In genomic region chr11:130069684-130070108, GRCh38 we compare ENCODE assay signal across 8 cellular contexts. TPM values are rescaled to one million over a fixed set of nuclear protein-coding genes. Genes with fewer than 3 reads are reported as not detected.
DNase-seq lines count a peak whose midpoint lies in the region; ATAC-seq and TF ChIP-seq lines count a peak whose summit lies in the region.

TSS of gene APLP2 (plus strand) at chr11:130069894. CDS start at chr11:130069978, 84 bp downstream.

- H3K27me3 ChIP-seq in CD4-positive, alpha-beta T cell (ENCODE audit: control insufficient read depth, insufficient read depth, low read length): no peaks in the 10 kb centered on the region
- H3K27me3 ChIP-seq in liver (ENCODE audit: control insufficient read depth in 4 of 4, insufficient read depth in 4 of 4, low read length in 3 of 4): no peaks in the 10 kb centered on the region

- no peaks in the 10 kb centered on the region for H3K36me3 ChIP-seq in liver (ENCODE audit: control insufficient read depth in 4 of 4, insufficient read depth in 3 of 4, low read depth in 1 of 4, low read length in 3 of 4)

- intact Hi-C loops in CD4-positive, alpha-beta T cell (cut with DNase I, micrococcal nuclease): loop anchor here (1.0 to 10.0 kb wide), 8 partner anchors 61 to 845 kb away; partner anchors contain the start of genes NFRKB (in 1 of the 2), SNX19 (in 1 of the 2) and ZBTB44 (in 1 of the 2)

- H3K27me3 Mint-ChIP-seq in CD4-positive, alpha-beta T cell: peaks cover 4% of the 10 kb centered on the region

- peak; percentile 92 to 97 (median 96) for DNase-seq in CD4-positive, alpha-beta T cell
- DNase-seq in NCI-H82 (lab: John Stamatoyannopoulos, UW) (peak; percentile 98), dermis blood vessel endothelial cell (peak; percentile 99)
- DNase-seq in activated CD4-positive, alpha-beta T cell treated with anti-CD3 and anti-CD28 coated beads, Interleukin-2, amount 50 U/mL, for 48 hours: peak; percentile 97 to 98
- DNase-seq in stimulated activated CD4-positive, alpha-beta T cell treated with anti-CD3 and anti-CD28 coated beads, Interleukin-4, amount 100 ng/mL, for 1 hour: peak; percentile 97

- H3K4me3 ChIP-seq in liver (ENCODE audit: low read depth in 1 of 3, low read length in 3 of 3): peak within 1 kb of the TSS; percentile 76 to 98 (median 76)

- WGBS in liver: under 1% methylated on average over 47 of the region's 47 CpGs

- TF ChIP-seq CTCF in CD4-positive, alpha-beta T cell (IDR thresholded peaks at IDR 0.05): no peak
- no peak for TF ChIP-seq CTCF in liver (IDR thresholded peaks at IDR 0.05; ENCODE audit: low read depth, low read length, missing input control)

- peak within 1 kb of the TSS; percentile 57 to 93 for H3K9ac ChIP-seq in liver (ENCODE audit: low read depth in 1 of 2, low read length in 2 of 2)

- H3K4me3 Mint-ChIP-seq in CD4-positive, alpha-beta T cell: peak within 1 kb of the TSS; percentile 99

- POLR2A ChIA-PET in CD4-positive, alpha-beta T cell (lab: Charles Lee): interaction anchor here (0.8 to 3.6 kb wide), 3 partner anchors 67 to 1046 kb away, joined by 3 to 83 read pairs (median 3); partner anchors contain the start of gene PRDM10

- no peaks in the 10 kb centered on the region for H3K9me3 ChIP-seq in CD4-positive, alpha-beta T cell (ENCODE audit: control insufficient read depth, low read length)
- H3K9me3 ChIP-seq in liver (ENCODE audit: control insufficient read depth in 4 of 4, low read length in 3 of 4): no peaks in the 10 kb centered on the region

- no peaks in the 10 kb centered on the region for H3K9me3 Mint-ChIP-seq in CD4-positive, alpha-beta T cell

- H3K27ac ChIP-seq in CD4-positive, alpha-beta T cell (ENCODE audit: low read depth, low read length): peak within 1 kb of the TSS; percentile 78
- H3K27ac ChIP-seq in liver (ENCODE audit: low read depth in 1 of 2, low read length in 2 of 2): peak within 1 kb of the TSS; percentile 87 to 96

- H3K36me3 Mint-ChIP-seq in CD4-positive, alpha-beta T cell (ENCODE audit: low read depth): peaks cover 18% of the 10 kb centered on the region

- no peak for TF ChIP-seq RAD21 in liver (IDR thresholded peaks at IDR 0.05)

- peak; percentile 92 for ATAC-seq in CD4-positive, alpha-beta T cell (ENCODE audit: poor library complexity)
- ATAC-seq in GM19452 (IDR thresholded peaks at IDR 0.05; ENCODE audit: unreplicated experiment) (peak; percentile 96), HG03575 (IDR thresholded peaks at IDR 0.05; ENCODE audit: extremely low read depth, insufficient number of reproducible peaks, low FRiP score, unreplicated experiment) (peak; percentile 91)

- H3K27ac Mint-ChIP-seq in CD4-positive, alpha-beta T cell: peak within 1 kb of the TSS; percentile 92

- peaks cover 5 to 34% (median 20%) of the 10 kb centered on the region in 4 donors for H3K4me1 ChIP-seq in liver (ENCODE audit: control insufficient read depth in 4 of 4, insufficient read depth in 4 of 4, low read length in 3 of 4)

- peaks cover 27% of the 10 kb centered on the region for H3K4me1 Mint-ChIP-seq in CD4-positive, alpha-beta T cell (ENCODE audit: low read depth)

- CTCF ChIA-PET in CD4-positive, alpha-beta T cell (lab: Charles Lee): interaction anchor here (1.0 kb wide), 1 partner anchor 63 kb away, joined by 5 read pairs; no protein-coding TSS in a partner anchor

TF ChIP-seq in liver, 16 proteins besides CTCF, POLR2A, EP300 and RAD21:
- peak; percentile 93 for TF ChIP-seq REST (IDR thresholded peaks at IDR 0.05)
- TF ChIP-seq, protein P1, sequence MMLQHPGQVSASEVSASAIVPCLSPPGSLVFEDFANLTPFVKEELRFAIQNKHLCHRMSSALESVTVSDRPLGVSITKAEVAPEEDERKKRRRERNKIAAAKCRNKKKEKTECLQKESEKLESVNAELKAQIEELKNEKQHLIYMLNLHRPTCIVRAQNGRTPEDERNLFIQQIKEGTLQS (IDR thresholded peaks at IDR 0.05): no peak
- TF ChIP-seq RXRA (IDR thresholded peaks at IDR 0.05): no peak
- TF ChIP-seq GABPA (IDR thresholded peaks at IDR 0.05 in 1 of 2, conservative IDR thresholded peaks at IDR 0.05 in 1 of 2): peak; percentile 41 to 73
- TF ChIP-seq, protein P2, sequence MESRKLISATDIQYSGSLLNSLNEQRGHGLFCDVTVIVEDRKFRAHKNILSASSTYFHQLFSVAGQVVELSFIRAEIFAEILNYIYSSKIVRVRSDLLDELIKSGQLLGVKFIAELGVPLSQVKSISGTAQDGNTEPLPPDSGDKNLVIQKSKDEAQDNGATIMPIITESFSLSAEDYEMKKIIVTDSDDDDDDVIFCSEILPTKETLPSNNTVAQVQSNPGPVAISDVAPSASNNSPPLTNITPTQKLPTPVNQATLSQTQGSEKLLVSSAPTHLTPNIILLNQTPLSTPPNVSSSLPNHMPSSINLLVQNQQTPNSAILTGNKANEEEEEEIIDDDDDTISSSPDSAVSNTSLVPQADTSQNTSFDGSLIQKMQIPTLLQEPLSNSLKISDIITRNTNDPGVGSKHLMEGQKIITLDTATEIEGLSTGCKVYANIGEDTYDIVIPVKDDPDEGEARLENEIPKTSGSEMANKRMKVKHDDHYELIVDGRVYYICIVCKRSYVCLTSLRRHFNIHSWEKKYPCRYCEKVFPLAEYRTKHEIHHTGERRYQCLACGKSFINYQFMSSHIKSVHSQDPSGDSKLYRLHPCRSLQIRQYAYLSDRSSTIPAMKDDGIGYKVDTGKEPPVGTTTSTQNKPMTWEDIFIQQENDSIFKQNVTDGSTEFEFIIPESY (IDR thresholded peaks at IDR 0.05): no peak
- no peak for TF ChIP-seq NR2F2 (IDR thresholded peaks at IDR 0.05)
- no peak for TF ChIP-seq MAX (IDR thresholded peaks at IDR 0.05)
- TF ChIP-seq HNF4A (conservative IDR thresholded peaks at IDR 0.05): no peak
- no peak for TF ChIP-seq EGR1 (IDR thresholded peaks at IDR 0.05; ENCODE audit: low read depth in 2 of 2)
- TF ChIP-seq JUND (IDR thresholded peaks at IDR 0.05): no peak
- TF ChIP-seq SP1 (IDR thresholded peaks at IDR 0.05): peak; percentile 54
- no peak for TF ChIP-seq HNF4G (IDR thresholded peaks at IDR 0.05)
- TF ChIP-seq FOXA1 (IDR thresholded peaks at IDR 0.05): no peak
- peak; percentile 97 for TF ChIP-seq TAF1 (conservative IDR thresholded peaks at IDR 0.05)
- TF ChIP-seq YY1 (IDR thresholded peaks at IDR 0.05): peak; percentile 11
- TF ChIP-seq FOXA2 (IDR thresholded peaks at IDR 0.05): no peak
TF ChIP-seq in liver: peak in this region for 5.

RNA-seq across cellular contexts. Expression of gene APLP2, which starts in this region (rescaled TPM):
- total RNA-seq in CD4-positive, alpha-beta T cell: 10 to 100 TPM; 28.8 to 29.5 TPM
- total RNA-seq in dermis blood vessel endothelial cell (986 and 1,136 TPM in 2 replicates), liver (100 to 1,000 TPM; 190 to 337 TPM)
- polyA plus RNA-seq in liver: 100 to 1,000 TPM; 227 to 238 TPM

Comparison
In these comparisons a context has a peak if more than half of its experiments do, and no peak if none do; other contexts are left out.
1. Peak in every context shown above with its lines: DNase-seq, ATAC-seq, H3K4me3 ChIP-seq and H3K27ac ChIP-seq.
2. RNA of gene APLP2 (total RNA-seq): 986 to 1,136 TPM in dermis blood vessel endothelial cell and 190 to 337 TPM in liver; 28.8 to 29.5 TPM in CD4-positive, alpha-beta T cell; every median in the first group is over 4 times any median in the second.